19 cellular contexts compared by ENCODE assay signal in genomic region chr12:3747976-3748619, GRCh38. TPM values are rescaled to one million over a fixed set of nuclear protein-coding genes. Genes with fewer than 3 reads are reported as not detected.
A peak's percentile ranks its signal among the peaks of the same experiment; 100 is the strongest.
DNase-seq lines count a peak whose midpoint lies in the region; ATAC-seq, FAIRE-seq and TF ChIP-seq lines count a peak whose summit lies in the region.
"Had no signal": no experiment of that assay in that cellular context is flagged by ENCODE, and none has a peak within 500 bp of the region (broad histone marks: within the 10 kb centered on the region; RNA-seq: fewer than 3 reads in every experiment).

No MANE protein-coding gene starts in this region.

- H3K27ac Mint-ChIP-seq in activated CD4-positive, alpha-beta memory T cell treated with anti-CD3 and anti-CD28 coated beads for 36 hours: peak overlapping the region; percentile 23
- H3K27ac Mint-ChIP-seq in activated CD4-positive, alpha-beta memory T cell treated with anti-CD3 and anti-CD28 coated beads, Interleukin-2, amount 10 ng/mL, durations not matched to agents 7 days and 5 days: no peak overlapping the region
- peak overlapping the region; percentile 94 for H3K27ac Mint-ChIP-seq in activated T-helper 17 cell treated with anti-CD3 and anti-CD28 coated beads, Interleukin-2, amount 50 U/mL, for 72 hours

- TF ChIP-seq CTCF in neutrophil (IDR thresholded peaks at IDR 0.05) (no peak), left lung (IDR thresholded peaks at IDR 0.05) (no peak)

- CTCF ChIA-PET in activated CD4-positive, alpha-beta memory T cell treated with anti-CD3 and anti-CD28 coated beads for 36 hours (lab: Charles Lee): no interaction called here
- CTCF ChIA-PET in activated CD4-positive, alpha-beta memory T cell treated with anti-CD3 and anti-CD28 coated beads, Interleukin-2, amount 10 ng/mL, durations not matched to agents 7 days and 5 days (lab: Charles Lee): no interaction called here

- peaks cover 22% of the 10 kb centered on the region for H3K36me3 Mint-ChIP-seq in activated CD4-positive, alpha-beta memory T cell treated with anti-CD3 and anti-CD28 coated beads for 36 hours
- H3K36me3 Mint-ChIP-seq in activated CD4-positive, alpha-beta memory T cell treated with anti-CD3 and anti-CD28 coated beads, Interleukin-2, amount 10 ng/mL, durations not matched to agents 7 days and 5 days (ENCODE audit: low read depth): peaks cover 67% of the 10 kb centered on the region
- H3K36me3 Mint-ChIP-seq in activated T-helper 17 cell treated with anti-CD3 and anti-CD28 coated beads, Interleukin-2, amount 50 U/mL, for 72 hours (ENCODE audit: low read depth): peaks cover 74% of the 10 kb centered on the region

- intact Hi-C loops in activated CD4-positive, alpha-beta memory T cell treated with anti-CD3 and anti-CD28 coated beads for 36 hours (cut with micrococcal nuclease): no loop called here
- intact Hi-C loops in left lung (cut with DNase I): no loop called here

- H3K4me3 Mint-ChIP-seq in activated CD4-positive, alpha-beta memory T cell treated with anti-CD3 and anti-CD28 coated beads for 36 hours: no peak overlapping the region
- no peak overlapping the region for H3K4me3 Mint-ChIP-seq in activated CD4-positive, alpha-beta memory T cell treated with anti-CD3 and anti-CD28 coated beads, Interleukin-2, amount 10 ng/mL, durations not matched to agents 7 days and 5 days
- peak overlapping the region; percentile 48 for H3K4me3 Mint-ChIP-seq in activated T-helper 17 cell treated with anti-CD3 and anti-CD28 coated beads, Interleukin-2, amount 50 U/mL, for 72 hours

- peaks cover 4% of the 10 kb centered on the region for H3K9me3 Mint-ChIP-seq in activated CD4-positive, alpha-beta memory T cell treated with anti-CD3 and anti-CD28 coated beads for 36 hours
- H3K9me3 Mint-ChIP-seq in activated CD4-positive, alpha-beta memory T cell treated with anti-CD3 and anti-CD28 coated beads, Interleukin-2, amount 10 ng/mL, durations not matched to agents 7 days and 5 days: peaks cover 3% of the 10 kb centered on the region
- H3K9me3 Mint-ChIP-seq in activated T-helper 17 cell treated with anti-CD3 and anti-CD28 coated beads, Interleukin-2, amount 50 U/mL, for 72 hours: no peaks in the 10 kb centered on the region

- POLR2A ChIA-PET in activated CD4-positive, alpha-beta memory T cell treated with anti-CD3 and anti-CD28 coated beads for 36 hours (lab: Charles Lee): no interaction called here
- POLR2A ChIA-PET in activated CD4-positive, alpha-beta memory T cell treated with anti-CD3 and anti-CD28 coated beads, Interleukin-2, amount 10 ng/mL, durations not matched to agents 7 days and 5 days (lab: Charles Lee): no interaction called here

- H3K4me3 ChIP-seq in neutrophil (ENCODE audit: low read depth in 1 of 2, low read length in 1 of 2) (no peak overlapping the region), left lung (no peak overlapping the region)
- H3K4me3 ChIP-seq: HAP-1, PC-9, SK-N-MC, uterus had no signal

- peaks cover 66% of the 10 kb centered on the region for H3K4me1 Mint-ChIP-seq in activated CD4-positive, alpha-beta memory T cell treated with anti-CD3 and anti-CD28 coated beads for 36 hours (ENCODE audit: low read depth)
- H3K4me1 Mint-ChIP-seq in activated CD4-positive, alpha-beta memory T cell treated with anti-CD3 and anti-CD28 coated beads, Interleukin-2, amount 10 ng/mL, durations not matched to agents 7 days and 5 days: peaks cover 79% of the 10 kb centered on the region
- peaks cover 45% of the 10 kb centered on the region for H3K4me1 Mint-ChIP-seq in activated T-helper 17 cell treated with anti-CD3 and anti-CD28 coated beads, Interleukin-2, amount 50 U/mL, for 72 hours

- DNase-seq in activated CD4-positive, alpha-beta memory T cell treated with anti-CD3 and anti-CD28 coated beads for 36 hours: no peak
- DNase-seq in activated CD4-positive, alpha-beta memory T cell treated with anti-CD3 and anti-CD28 coated beads, Interleukin-2, amount 10 ng/mL, durations not matched to agents 7 days and 5 days: no peak
- DNase-seq in ELF-1 (ENCODE audit: low read depth, low spot score) (peak; percentile 73), frontal cortex (ENCODE audit: low spot score in 2 of 2) (no peak), left lung (no peak)
- DNase-seq: left ventricle myocardium superior, MV-4-11, NCI-H2081, NCI-H774, uterus had no signal

- H3K36me3 ChIP-seq in neutrophil (peaks cover 11% of the 10 kb centered on the region), left lung (no peaks in the 10 kb centered on the region)
- H3K36me3 ChIP-seq: uterus had no signal

- no peaks in the 10 kb centered on the region for H3K27me3 Mint-ChIP-seq in activated CD4-positive, alpha-beta memory T cell treated with anti-CD3 and anti-CD28 coated beads for 36 hours
- H3K27me3 Mint-ChIP-seq in activated CD4-positive, alpha-beta memory T cell treated with anti-CD3 and anti-CD28 coated beads, Interleukin-2, amount 10 ng/mL, durations not matched to agents 7 days and 5 days: no peaks in the 10 kb centered on the region
- no peaks in the 10 kb centered on the region for H3K27me3 Mint-ChIP-seq in activated T-helper 17 cell treated with anti-CD3 and anti-CD28 coated beads, Interleukin-2, amount 50 U/mL, for 72 hours

- peaks cover 41 to 48% of the 10 kb centered on the region in 2 experiments for H3K4me1 ChIP-seq in neutrophil (ENCODE audit: control insufficient read depth in 1 of 2, insufficient read depth in 1 of 2, low read depth in 1 of 2, low read length in 1 of 2)
- H3K4me1 ChIP-seq in left lung: peaks cover 0 to 19% of the 10 kb centered on the region in 2 donors
- H3K4me1 ChIP-seq: uterus had no signal

- FAIRE-seq in frontal cortex (lab: Jason Lieb, UNC): no peak
- FAIRE-seq: bronchial epithelial cell, GM19239, TTC549 had no signal

- H3K27me3 ChIP-seq in neutrophil (no peaks in the 10 kb centered on the region), left lung (peaks cover 0 to 6% of the 10 kb centered on the region in 2 donors)
- H3K27me3 ChIP-seq: uterus had no signal

- H3K9me3 ChIP-seq in neutrophil: no peaks in the 10 kb centered on the region
- peaks cover 0 to 3% of the 10 kb centered on the region in 2 donors for H3K9me3 ChIP-seq in left lung
- H3K9me3 ChIP-seq: HAP-1, uterus had no signal

- H3K27ac ChIP-seq in neutrophil: peak overlapping the region; percentile 90
- no peak overlapping the region for H3K27ac ChIP-seq in left lung
- H3K27ac ChIP-seq: PC-9, SK-N-MC, uterus had no signal

- no peak for ATAC-seq in activated T-helper 17 cell treated with anti-CD3 and anti-CD28 coated beads, Interleukin-2, amount 50 U/mL, for 72 hours (replicated peaks)
- ATAC-seq in left lung (no peak), HG03139 (IDR thresholded peaks at IDR 0.05; ENCODE audit: unreplicated experiment) (no peak)
- ATAC-seq: left ventricle myocardium superior had no signal

RNA-seq across cellular contexts. Expression of gene CRACR2A, which starts 4.8 kb away (rescaled TPM):
- total RNA-seq in activated CD4-positive, alpha-beta memory T cell treated with anti-CD3 and anti-CD28 coated beads for 36 hours: 10 to 100 TPM; 15.8 to 19.1 TPM
- total RNA-seq in activated CD4-positive, alpha-beta memory T cell treated with anti-CD3 and anti-CD28 coated beads, Interleukin-2, amount 10 ng/mL, durations not matched to agents 7 days and 5 days: 10 to 100 TPM; 32.4 to 34.3 TPM
- 10 to 100 TPM; 39.4 to 46.3 TPM for total RNA-seq in activated T-helper 17 cell treated with anti-CD3 and anti-CD28 coated beads, Interleukin-2, amount 50 U/mL, for 72 hours
- total RNA-seq in frontal cortex (0.82 TPM), left lung (1 to 10 TPM; 3.6 to 6.5 TPM)
- total RNA-seq: PC-9 had no signal
